10 cellular contexts compared by ENCODE assay signal in the genomic region with DNA sequence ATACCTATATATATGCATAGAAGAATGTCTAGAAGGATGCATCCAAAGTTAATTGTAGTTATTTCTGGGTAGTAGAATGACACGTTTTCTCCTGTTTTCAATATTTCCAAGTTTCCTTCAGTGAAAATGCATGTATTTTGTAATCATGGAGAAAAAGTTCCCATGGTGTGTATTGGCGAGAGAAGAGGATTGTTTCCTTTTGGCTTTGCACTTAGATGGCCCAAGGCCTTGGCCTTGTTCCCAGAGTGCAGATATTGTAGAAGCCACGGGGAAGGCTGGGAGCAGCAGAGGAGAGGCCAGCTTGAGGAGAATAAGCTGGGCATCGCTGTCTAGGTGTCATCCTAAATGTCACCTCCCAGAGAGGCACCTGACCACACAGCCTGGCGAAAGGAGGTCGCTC. TPM values are rescaled to one million over a fixed set of nuclear protein-coding genes. Genes with fewer than 3 reads are reported as not detected.
DNase-seq lines count a peak whose midpoint lies in the region; ATAC-seq, FAIRE-seq and TF ChIP-seq lines count a peak whose summit lies in the region.
"Had no signal": no experiment of that assay in that cellular context is flagged by ENCODE, and none has a peak within 500 bp of the region (broad histone marks: within the 10 kb centered on the region; RNA-seq: fewer than 3 reads in every experiment).

No MANE protein-coding gene starts in this region.

- BruUV-seq in Panc1 (replicated peaks; lab: Mats Ljungman, UMichigan), result no TSS peak

- H3K4me1 ChIP-seq in Panc1 (ENCODE audit: control insufficient read depth, insufficient read depth, low read length) (peaks cover 11% of the 10 kb centered on the region), pancreas (peaks cover 0 to 15% (median 7%) of the 10 kb centered on the region in 3 donors)

- H3K9me3 ChIP-seq in CD4-positive, alpha-beta T cell (ENCODE audit: control insufficient read depth, low read length), result no peaks in the 10 kb centered on the region
- H3K9me3 ChIP-seq in Panc1 (ENCODE audit: control insufficient read depth, insufficient read depth, low read depth, low read length) (no peaks in the 10 kb centered on the region), pancreas (no peaks in the 10 kb centered on the region)

- intact Hi-C loops in CD4-positive, alpha-beta T cell (cut with DNase I, micrococcal nuclease), result no loop called here
- intact Hi-C loops in Panc1 (cut with micrococcal nuclease; ENCODE audit: unreplicated experiment) (no loop called here), pancreas (cut with DNase I) (no loop called here)

- no peaks in the 10 kb centered on the region for H3K36me3 ChIP-seq in Panc1 (ENCODE audit: control insufficient read depth, insufficient read depth, low read length)
- no peaks in the 10 kb centered on the region for H3K36me3 ChIP-seq in pancreas
- H3K36me3 ChIP-seq: brain microvascular endothelial cell had no signal

- H3K27ac ChIP-seq in CD4-positive, alpha-beta T cell (ENCODE audit: low read depth, low read length), result no peak overlapping the region
- H3K27ac ChIP-seq in Panc1 (ENCODE audit: low read length) (0 out of 2 replicates have a peak overlapping the region, but pooled peaks have one; percentile 32), pancreas (peak overlapping the region in 1 of 4 donors; percentile 46)
- H3K27ac ChIP-seq: brain microvascular endothelial cell had no signal

- H3K27me3 ChIP-seq in CD4-positive, alpha-beta T cell (ENCODE audit: control insufficient read depth, insufficient read depth, low read length), result no peaks in the 10 kb centered on the region
- H3K27me3 ChIP-seq in Panc1 (ENCODE audit: control insufficient read depth, insufficient read depth, low read length), result no peaks in the 10 kb centered on the region
- H3K27me3 ChIP-seq in pancreas, result no peaks in the 10 kb centered on the region
- H3K27me3 ChIP-seq: brain microvascular endothelial cell had no signal

- no peak for ATAC-seq in CD4-positive, alpha-beta T cell (ENCODE audit: poor library complexity)
- ATAC-seq in Panc1 (no peak), pancreas (peak; percentile 89 to 97 (median 92)), HG03280 (IDR thresholded peaks at IDR 0.05; ENCODE audit: unreplicated experiment) (no peak)

- no peak for DNase-seq in CD4-positive, alpha-beta T cell
- DNase-seq in Panc1 (ENCODE audit: low read depth, low spot score), result no peak
- DNase-seq in fibroblast of the conjunctiva (ENCODE audit: low read depth), result peak; percentile 73
- DNase-seq in pancreas, result peak in 4 of 6 donors; percentile 65 to 78 (median 72)
- no peak for DNase-seq in stimulated activated CD4-positive, alpha-beta T cell treated with anti-CD3 and anti-CD28 coated beads, Interleukin-4, amount 100 ng/mL, for 4 hours
- DNase-seq in KG1 (lab: John Stamatoyannopoulos, UW), result no peak
- DNase-seq in COR-L47 (lab: John Stamatoyannopoulos, UW), result no peak
- DNase-seq: brain microvascular endothelial cell, naive B cell had no signal

- H3K36me3 Mint-ChIP-seq in CD4-positive, alpha-beta T cell (ENCODE audit: low read depth), result peaks cover 69% of the 10 kb centered on the region

- H3K4me3 ChIP-seq in Panc1 (ENCODE audit: low read depth in 2 of 2, low read length in 2 of 2) (no peak overlapping the region), pancreas (no peak overlapping the region)

- H3K27me3 Mint-ChIP-seq in CD4-positive, alpha-beta T cell, result no peaks in the 10 kb centered on the region
- H3K27me3 Mint-ChIP-seq: naive B cell had no signal

- peak overlapping the region; percentile 82 for H3K27ac Mint-ChIP-seq in CD4-positive, alpha-beta T cell

- no peaks in the 10 kb centered on the region for H3K9me3 Mint-ChIP-seq in CD4-positive, alpha-beta T cell
- H3K9me3 Mint-ChIP-seq: naive B cell had no signal

- in situ Hi-C loops in Panc1 (cut with HindIII; ENCODE audit: low pct_unique_long_range_greater_than_20kb, low sequenced_read_pairs), result no loop called here

- no peak for FAIRE-seq in pancreas (lab: Jason Lieb, UNC)

- CTCF ChIA-PET in CD4-positive, alpha-beta T cell (lab: Charles Lee), result interaction anchor here (1.6 to 1.7 kb wide), 2 partner anchors 20 to 44 kb away, joined by 5 to 10 read pairs; a partner anchor contains a TSS
- CTCF ChIA-PET in Panc1 (lab: Charles Lee), result no interaction called here

- H3K4me3 Mint-ChIP-seq in CD4-positive, alpha-beta T cell, result peak overlapping the region; percentile 39

- H3K4me1 Mint-ChIP-seq in CD4-positive, alpha-beta T cell (ENCODE audit: low read depth), result peaks cover 67% of the 10 kb centered on the region

- POLR2A ChIA-PET in CD4-positive, alpha-beta T cell (lab: Charles Lee), result interaction anchor here (0.7 to 3.6 kb wide), 16 partner anchors 9 to 50 kb away, joined by 3 to 40 read pairs (median 7); a partner anchor contains a TSS
- POLR2A ChIA-PET in Panc1 (lab: Charles Lee), result no interaction called here

- WGBS in pancreas, 2 donors, result 24 to 28% methylated on average over 6 of the region's 6 CpGs

- no peak for TF ChIP-seq CTCF in CD4-positive, alpha-beta T cell (IDR thresholded peaks at IDR 0.05)
- no peak for TF ChIP-seq CTCF in Panc1 (IDR thresholded peaks at IDR 0.05)
- no peak for TF ChIP-seq CTCF in pancreas (IDR thresholded peaks at IDR 0.05)

RNA-seq across cellular contexts. Expression of a gene that starts 44.0 kb away (rescaled TPM):
- total RNA-seq in CD4-positive, alpha-beta T cell, result 1,000 to 10,000 TPM; 1,212 to 1,234 TPM
- 48.9 TPM for total RNA-seq in Panc1 (2021; ENCODE audit: unreplicated experiment)
- 46.4 TPM for polyA plus RNA-seq in Panc1 (2012; ENCODE audit: insufficient read length)
- 10 to 100 TPM in 4 of 6 donors, 1 to 10 TPM in 2; 7.0 to 28.0 (median 11.1) TPM for total RNA-seq in pancreas
- 10 to 100 TPM in 1 of 2 donors, 1 to 10 TPM in 1; 8.5 to 30.8 TPM for polyA plus RNA-seq in pancreas

Comparison
In these comparisons a context has a peak if more than half of its experiments do, and no peak if none do; other contexts are left out.
1. ATAC-seq: peak in pancreas (4 of 4); none in CD4-positive, alpha-beta T cell (single experiment), Panc1 (single experiment) and HG03280 (single experiment).
2. DNase-seq: peak in fibroblast of the conjunctiva (single experiment) and pancreas (4 of 6); none in CD4-positive, alpha-beta T cell (0 of 10), Panc1 (single experiment), stimulated activated CD4-positive, alpha-beta T cell treated with anti-CD3 and anti-CD28 coated beads, Interleukin-4, amount 100 ng/mL, for 4 hours (0 of 2), KG1 (single experiment) and COR-L47 (single experiment).
3. RNA of a gene that starts 44.0 kb away (total RNA-seq): 1,212 to 1,234 TPM in CD4-positive, alpha-beta T cell; 48.9 TPM in Panc1 (single experiment) and 7.0 to 28.0 TPM in pancreas; every median in the first group is over 10 times any median in the second.